Comparison of ENCODE assay signal across 10 cellular contexts in genomic region chr11:3022982-3023381, GRCh38. TPM values are rescaled to one million over a fixed set of nuclear protein-coding genes. Genes with fewer than 3 reads are reported as not detected.
DNase-seq lines count a peak whose midpoint lies in the region; ATAC-seq and TF ChIP-seq lines count a peak whose summit lies in the region.
"Had no signal": no experiment of that assay in that cellular context is flagged by ENCODE, and none has a peak within 500 bp of the region (broad histone marks: within the 10 kb centered on the region; RNA-seq: fewer than 3 reads in every experiment).

No MANE protein-coding gene starts in this region.

- H3K36me3 ChIP-seq in Loucy (ENCODE audit: insufficient read depth, low read length) (peaks cover 36% of the 10 kb centered on the region; the same call in 1 of the 2 replicates), mammary epithelial cell (ENCODE audit: insufficient read depth, low read length) (peaks cover 25% of the 10 kb centered on the region), OCI-LY7 (ENCODE audit: insufficient read depth, low read length) (peaks cover 63% of the 10 kb centered on the region), vagina (peaks cover 0 to 43% of the 10 kb centered on the region in 2 donors)

- intact Hi-C loops in CD4-positive, alpha-beta T cell (cut with DNase I, micrococcal nuclease): no loop called here
- intact Hi-C loops in mammary epithelial cell (cut with micrococcal nuclease) (loop anchor here (2.0 kb wide), 2 partner anchors 18 to 32 kb away; no protein-coding TSS in a partner anchor), OCI-LY7 (cut with micrococcal nuclease; ENCODE audit: unreplicated experiment) (no loop called here), vagina (cut with DNase I) (no loop called here)

- no peaks in the 10 kb centered on the region for H3K27me3 ChIP-seq in CD4-positive, alpha-beta T cell (ENCODE audit: control insufficient read depth, insufficient read depth, low read length)
- H3K27me3 ChIP-seq in Loucy (ENCODE audit: insufficient read depth, low read length, poor library complexity, severe bottlenecking): no peaks in the 10 kb centered on the region
- H3K27me3 ChIP-seq in mammary epithelial cell (ENCODE audit: insufficient read depth, low read length): no peaks in the 10 kb centered on the region
- no peaks in the 10 kb centered on the region for H3K27me3 ChIP-seq in vagina

- H2AFZ ChIP-seq in Loucy (ENCODE audit: low read length) (no peak overlapping the region), mammary epithelial cell (ENCODE audit: low read depth, low read length) (no peak overlapping the region), OCI-LY7 (ENCODE audit: low read length) (no peak overlapping the region)

- no peak for TF ChIP-seq POLR2A in vagina (IDR thresholded peaks at IDR 0.05)

- ATAC-seq in CD4-positive, alpha-beta T cell (ENCODE audit: poor library complexity): no peak
- no peak for ATAC-seq in naive thymus-derived CD8-positive, alpha-beta T cell

- peak overlapping the region; percentile 62 for H3K27ac Mint-ChIP-seq in CD4-positive, alpha-beta T cell
- peak overlapping the region; percentile 50 to 91 (median 82) for H3K27ac Mint-ChIP-seq in naive thymus-derived CD8-positive, alpha-beta T cell
- H3K27ac Mint-ChIP-seq: nephron had no signal

- POLR2A ChIA-PET in CD4-positive, alpha-beta T cell (lab: Charles Lee): interaction anchor here (0.7 to 2.0 kb wide), 4 partner anchors 9 to 82 kb away, joined by 3 to 16 read pairs (median 4); no protein-coding TSS in a partner anchor
- POLR2A ChIA-PET in naive thymus-derived CD8-positive, alpha-beta T cell (lab: Charles Lee): interaction anchor here (0.9 to 5.8 kb wide), 7 partner anchors 9 to 490 kb away, joined by 3 to 33 read pairs (median 5); no protein-coding TSS in a partner anchor
- POLR2A ChIA-PET in OCI-LY7 (lab: Charles Lee): interaction anchor here (0.6 to 0.9 kb wide), 3 partner anchors 9 to 124 kb away, joined by 3 read pairs; no protein-coding TSS in a partner anchor

- no peak overlapping the region for H3K4me3 ChIP-seq in Loucy (ENCODE audit: low read length, poor library complexity, severe bottlenecking)
- H3K4me3 ChIP-seq in mammary epithelial cell (replicated peaks in 1 of 3; ENCODE audit: insufficient read depth in 1 of 3, low read depth in 2 of 3, low read length in 3 of 3): no peak overlapping the region
- no peak overlapping the region for H3K4me3 ChIP-seq in OCI-LY7 (ENCODE audit: low read depth, low read length, poor library complexity, severe bottlenecking)
- H3K4me3 ChIP-seq in vagina: no peak overlapping the region

- in situ Hi-C loops in mammary epithelial cell (cut with MboI; ENCODE audit: low sequenced_read_pairs in 2 of 2): no loop called here

- H3K9me3 Mint-ChIP-seq in CD4-positive, alpha-beta T cell: no peaks in the 10 kb centered on the region
- H3K9me3 Mint-ChIP-seq in naive thymus-derived CD8-positive, alpha-beta T cell: no peaks in the 10 kb centered on the region
- H3K9me3 Mint-ChIP-seq: nephron had no signal

- no peaks in the 10 kb centered on the region for H3K27me3 Mint-ChIP-seq in CD4-positive, alpha-beta T cell
- H3K27me3 Mint-ChIP-seq in naive thymus-derived CD8-positive, alpha-beta T cell: no peaks in the 10 kb centered on the region

- peaks cover 77% of the 10 kb centered on the region for H3K36me3 Mint-ChIP-seq in CD4-positive, alpha-beta T cell (ENCODE audit: low read depth)
- peaks cover 6 to 38% (median 6%) of the 10 kb centered on the region in 3 donors for H3K36me3 Mint-ChIP-seq in naive thymus-derived CD8-positive, alpha-beta T cell

- H3K27ac ChIP-seq in CD4-positive, alpha-beta T cell (ENCODE audit: low read depth, low read length): no peak overlapping the region
- peak overlapping the region; percentile 66 for H3K27ac ChIP-seq in mammary epithelial cell (ENCODE audit: insufficient read depth, low read depth, low read length)
- no peak overlapping the region for H3K27ac ChIP-seq in OCI-LY7 (ENCODE audit: low read depth, low read length, poor library complexity, severe bottlenecking)
- H3K27ac ChIP-seq in vagina: no peak overlapping the region

- H3K9ac ChIP-seq in Loucy (ENCODE audit: low read depth, low read length, poor library complexity, severe bottlenecking) (peak overlapping the region; percentile 17), mammary epithelial cell (ENCODE audit: insufficient read depth, low read length) (no peak overlapping the region)

- DNase-seq in CD4-positive, alpha-beta T cell: no peak
- DNase-seq in mammary epithelial cell (peak; percentile 65), OCI-LY7 (ENCODE audit: low spot score) (no peak), cortex of kidney (lab: John Stamatoyannopoulos, UW) (no peak), hippocampal formation (lab: John Stamatoyannopoulos, UW) (no peak), vagina (ENCODE audit: extremely low spot score in 2 of 2) (no peak)
- no peak for DNase-seq in naive thymus-derived CD8-positive, alpha-beta T cell
- DNase-seq: NCI-H524 had no signal

- H3K4me1 ChIP-seq in Loucy (ENCODE audit: insufficient read depth, low read length, poor library complexity, severe bottlenecking) (no peaks in the 10 kb centered on the region), mammary epithelial cell (ENCODE audit: insufficient read depth, low read length) (peaks cover 20% of the 10 kb centered on the region), OCI-LY7 (ENCODE audit: insufficient read depth, low read length, poor library complexity, severe bottlenecking) (peaks cover 11% of the 10 kb centered on the region), vagina (peaks cover 4% of the 10 kb centered on the region)

- H3K4me2 ChIP-seq in Loucy (ENCODE audit: low read depth, low read length, poor library complexity, severe bottlenecking): no peak overlapping the region
- peak overlapping the region; percentile 47 for H3K4me2 ChIP-seq in mammary epithelial cell (ENCODE audit: insufficient read depth, low read depth, low read length)
- H3K4me2 ChIP-seq in OCI-LY7 (ENCODE audit: low read length): no peak overlapping the region

- CTCF ChIA-PET in CD4-positive, alpha-beta T cell (lab: Charles Lee): interaction anchor here (1.5 to 3.7 kb wide), 2 partner anchors 48 to 135 kb away, joined by 3 to 30 read pairs; no protein-coding TSS in a partner anchor
- CTCF ChIA-PET in mammary epithelial cell (lab: Charles Lee; ENCODE audit: low non-redundant PET) (interaction anchor here (0.6 kb wide), 1 partner anchor 48 kb away, joined by 7 read pairs; no protein-coding TSS in a partner anchor), OCI-LY7 (lab: Charles Lee; ENCODE audit: unreplicated experiment) (no interaction called here)

- H3K4me1 Mint-ChIP-seq in CD4-positive, alpha-beta T cell (ENCODE audit: low read depth): peaks cover 29% of the 10 kb centered on the region
- peaks cover 23 to 51% (median 47%) of the 10 kb centered on the region in 4 donors for H3K4me1 Mint-ChIP-seq in naive thymus-derived CD8-positive, alpha-beta T cell

- no peaks in the 10 kb centered on the region for H3F3A ChIP-seq in Loucy (ENCODE audit: low read depth)

- no peak for TF ChIP-seq CTCF in CD4-positive, alpha-beta T cell (IDR thresholded peaks at IDR 0.05)
- TF ChIP-seq CTCF in Loucy (conservative IDR thresholded peaks at IDR 0.05; ENCODE audit: low read length) (no peak), mammary epithelial cell (conservative IDR thresholded peaks at IDR 0.05 in 1 of 2, IDR thresholded peaks at IDR 0.05 in 1 of 2; ENCODE audit: extremely low read depth in 1 of 2, insufficient read depth in 1 of 2, low read depth in 1 of 2, low read length in 2 of 2) (no peak), OCI-LY7 (conservative IDR thresholded peaks at IDR 0.05; ENCODE audit: low read length) (no peak), vagina (IDR thresholded peaks at IDR 0.05) (no peak)

- H3K9me2 ChIP-seq in Loucy (replicated peaks; ENCODE audit: low read depth, low read length): no peaks in the 10 kb centered on the region
- no peaks in the 10 kb centered on the region for H3K9me2 ChIP-seq in OCI-LY7 (ENCODE audit: insufficient read depth, low read length)

- H3K4me3 Mint-ChIP-seq in CD4-positive, alpha-beta T cell: no peak overlapping the region
- H3K4me3 Mint-ChIP-seq in naive thymus-derived CD8-positive, alpha-beta T cell: peak overlapping the region in 5 of 10 donors; percentile 30 to 77 (median 53)
- H3K4me3 Mint-ChIP-seq: nephron had no signal

- BruUV-seq in mammary epithelial cell (replicated peaks; lab: Mats Ljungman, UMichigan): no TSS peak
- no TSS peak for BruUV-seq in OCI-LY7 (replicated peaks; lab: Mats Ljungman, UMichigan)

- H3K79me2 ChIP-seq in Loucy (ENCODE audit: insufficient read depth, low read length) (no peaks in the 10 kb centered on the region), mammary epithelial cell (ENCODE audit: insufficient read depth, low read length) (peaks cover 2% of the 10 kb centered on the region), OCI-LY7 (ENCODE audit: insufficient read depth, low read depth, low read length) (no peaks in the 10 kb centered on the region)

- H3K9me3 ChIP-seq in CD4-positive, alpha-beta T cell (ENCODE audit: control insufficient read depth, low read length): no peaks in the 10 kb centered on the region
- H3K9me3 ChIP-seq in Loucy (ENCODE audit: insufficient read depth, low read depth, low read length): no peaks in the 10 kb centered on the region
- H3K9me3 ChIP-seq in mammary epithelial cell (replicated peaks; ENCODE audit: insufficient read depth, low read length): no peaks in the 10 kb centered on the region
- H3K9me3 ChIP-seq in OCI-LY7 (ENCODE audit: low read length): no peaks in the 10 kb centered on the region
- H3K9me3 ChIP-seq in vagina: no peaks in the 10 kb centered on the region

- 5% methylated on average over 4 of the region's 4 CpGs for WGBS in mammary epithelial cell (ENCODE audit: low coverage, missing lambda C conversion rate)

- no peaks in the 10 kb centered on the region for H4K20me1 ChIP-seq in Loucy (ENCODE audit: insufficient read depth, low read length, poor library complexity, severe bottlenecking)
- H4K20me1 ChIP-seq in mammary epithelial cell (ENCODE audit: insufficient read depth, low read length): no peaks in the 10 kb centered on the region
- H4K20me1 ChIP-seq in OCI-LY7 (ENCODE audit: insufficient read depth, low read length): no peaks in the 10 kb centered on the region

- dilution Hi-C loops in mammary epithelial cell (cut with HindIII; ENCODE audit: low sequenced_read_pairs): no loop called here

RNA-seq across cellular contexts. Expression of gene NAP1L4, which starts 30.9 kb away (rescaled TPM):
- total RNA-seq in CD4-positive, alpha-beta T cell: 100 to 1,000 TPM; 262 to 285 TPM
- 100 to 1,000 TPM in 1 of 2 donors, 10 to 100 TPM in 1; 89.2 to 153 TPM for total RNA-seq in mammary epithelial cell
- 106 TPM for polyA plus RNA-seq in mammary epithelial cell
- polyA minus RNA-seq in mammary epithelial cell: 90.9 TPM
- total RNA-seq in naive thymus-derived CD8-positive, alpha-beta T cell: 100 to 1,000 TPM; 455 to 471 TPM
- polyA plus RNA-seq in naive thymus-derived CD8-positive, alpha-beta T cell: 100 to 1,000 TPM; 169 to 207 (median 201) TPM
- 152 and 247 TPM in 2 replicates for total RNA-seq in OCI-LY7 (2014; rRNA removed; shearing (Covaris generic))
- 183 and 188 TPM in 2 replicates for total RNA-seq in OCI-LY7 (2022)
- 108 TPM for total RNA-seq in vagina

RNA-seq across cellular contexts. Expression of gene CARS1, which starts 34.2 kb away (rescaled TPM):
- 10 to 100 TPM; 24.1 to 25.2 TPM for total RNA-seq in CD4-positive, alpha-beta T cell
- total RNA-seq in mammary epithelial cell (100 to 1,000 TPM; 112 to 125 TPM), OCI-LY7 (2022) (88.8 and 92.6 TPM in 2 replicates), vagina (26.0 TPM)
- polyA plus RNA-seq in mammary epithelial cell: 66.3 TPM
- polyA minus RNA-seq in mammary epithelial cell: 32.1 TPM
- 100 to 1,000 TPM; 131 TPM for total RNA-seq in naive thymus-derived CD8-positive, alpha-beta T cell
- polyA plus RNA-seq in naive thymus-derived CD8-positive, alpha-beta T cell: 10 to 100 TPM; 31.4 to 70.2 (median 60.0) TPM
- total RNA-seq in OCI-LY7 (2014; rRNA removed; shearing (Covaris generic)): 58.3 and 62.4 TPM in 2 replicates
